1 cellular context compared by ENCODE assay signal in the genomic region with DNA sequence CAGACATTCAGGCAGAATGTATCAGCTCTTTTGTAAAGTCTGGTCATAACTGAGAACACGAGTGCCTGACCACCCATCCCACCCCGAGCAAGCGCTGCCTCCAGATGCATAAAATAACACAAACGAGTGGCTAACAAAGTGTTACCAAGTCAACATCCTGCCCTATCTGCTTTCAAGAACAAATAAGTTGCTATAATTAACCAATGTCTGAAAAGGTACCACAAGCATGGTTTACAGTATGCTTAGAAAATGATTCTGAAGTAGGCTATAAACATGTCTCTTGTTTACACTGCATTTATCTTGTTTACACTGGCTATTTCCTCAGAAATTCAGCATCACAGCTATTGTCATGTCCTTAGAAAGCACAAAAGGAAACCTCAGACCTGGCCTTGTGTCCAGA.
TF ChIP-seq lines count a peak whose summit lies in the region.

No MANE protein-coding gene starts in this region.

TF ChIP-seq in HepG2, 621 proteins besides CTCF, POLR2A, EP300 and RAD21 (continued from another document and continues in another):
- TF ChIP-seq, protein P1, sequence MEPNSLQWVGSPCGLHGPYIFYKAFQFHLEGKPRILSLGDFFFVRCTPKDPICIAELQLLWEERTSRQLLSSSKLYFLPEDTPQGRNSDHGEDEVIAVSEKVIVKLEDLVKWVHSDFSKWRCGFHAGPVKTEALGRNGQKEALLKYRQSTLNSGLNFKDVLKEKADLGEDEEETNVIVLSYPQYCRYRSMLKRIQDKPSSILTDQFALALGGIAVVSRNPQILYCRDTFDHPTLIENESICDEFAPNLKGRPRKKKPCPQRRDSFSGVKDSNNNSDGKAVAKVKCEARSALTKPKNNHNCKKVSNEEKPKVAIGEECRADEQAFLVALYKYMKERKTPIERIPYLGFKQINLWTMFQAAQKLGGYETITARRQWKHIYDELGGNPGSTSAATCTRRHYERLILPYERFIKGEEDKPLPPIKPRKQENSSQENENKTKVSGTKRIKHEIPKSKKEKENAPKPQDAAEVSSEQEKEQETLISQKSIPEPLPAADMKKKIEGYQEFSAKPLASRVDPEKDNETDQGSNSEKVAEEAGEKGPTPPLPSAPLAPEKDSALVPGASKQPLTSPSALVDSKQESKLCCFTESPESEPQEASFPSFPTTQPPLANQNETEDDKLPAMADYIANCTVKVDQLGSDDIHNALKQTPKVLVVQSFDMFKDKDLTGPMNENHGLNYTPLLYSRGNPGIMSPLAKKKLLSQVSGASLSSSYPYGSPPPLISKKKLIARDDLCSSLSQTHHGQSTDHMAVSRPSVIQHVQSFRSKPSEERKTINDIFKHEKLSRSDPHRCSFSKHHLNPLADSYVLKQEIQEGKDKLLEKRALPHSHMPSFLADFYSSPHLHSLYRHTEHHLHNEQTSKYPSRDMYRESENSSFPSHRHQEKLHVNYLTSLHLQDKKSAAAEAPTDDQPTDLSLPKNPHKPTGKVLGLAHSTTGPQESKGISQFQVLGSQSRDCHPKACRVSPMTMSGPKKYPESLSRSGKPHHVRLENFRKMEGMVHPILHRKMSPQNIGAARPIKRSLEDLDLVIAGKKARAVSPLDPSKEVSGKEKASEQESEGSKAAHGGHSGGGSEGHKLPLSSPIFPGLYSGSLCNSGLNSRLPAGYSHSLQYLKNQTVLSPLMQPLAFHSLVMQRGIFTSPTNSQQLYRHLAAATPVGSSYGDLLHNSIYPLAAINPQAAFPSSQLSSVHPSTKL (CRISPR knock-in tag; IDR thresholded peaks at IDR 0.05): peak; percentile 88
- TF ChIP-seq ZFY (CRISPR knock-in tag; IDR thresholded peaks at IDR 0.05) (no peak), HMG20B (CRISPR knock-in tag; conservative IDR thresholded peaks at IDR 0.05) (0 out of 2 replicates have a peak, but pooled peaks have one; percentile 40), CREM (IDR thresholded peaks at IDR 0.05) (peak; percentile 45; the same call in 1 of the 2 replicates), CREM (CRISPR knock-in tag; IDR thresholded peaks at IDR 0.05) (no peak), ZMYM2 (CRISPR knock-in tag; IDR thresholded peaks at IDR 0.05) (no peak), FLYWCH1 (CRISPR knock-in tag; IDR thresholded peaks at IDR 0.05) (no peak), PAX8 (CRISPR knock-in tag; IDR thresholded peaks at IDR 0.05; ENCODE audit: borderline replicate concordance) (no peak), PAWR (CRISPR knock-in tag; IDR thresholded peaks at IDR 0.05; ENCODE audit: borderline replicate concordance) (no peak), ZNF30 (CRISPR knock-in tag; IDR thresholded peaks at IDR 0.05) (no peak), PPARG (CRISPR knock-in tag; conservative IDR thresholded peaks at IDR 0.05) (0 out of 2 replicates have a peak, but pooled peaks have one; percentile 63), TOE1 (CRISPR knock-in tag; IDR thresholded peaks at IDR 0.05) (no peak), ZNF83 (CRISPR knock-in tag; IDR thresholded peaks at IDR 0.05; ENCODE audit: borderline replicate concordance) (no peak), ZNF263 (CRISPR knock-in tag; IDR thresholded peaks at IDR 0.05) (no peak), NFIC (IDR thresholded peaks at IDR 0.05; ENCODE audit: low read length) (peak; percentile 77; the same call in 1 of the 2 replicates), THAP11 (CRISPR knock-in tag; IDR thresholded peaks at IDR 0.05) (peak; percentile 46; the same call in 1 of the 2 replicates), ZNF619 (CRISPR knock-in tag; IDR thresholded peaks at IDR 0.05) (no peak), CBX5 (CRISPR knock-in tag; IDR thresholded peaks at IDR 0.05; ENCODE audit: borderline replicate concordance) (no peak), NFRKB (IDR thresholded peaks at IDR 0.05) (no peak), NCOA2 (CRISPR knock-in tag; IDR thresholded peaks at IDR 0.05) (peak; percentile 75), ZNF235 (CRISPR knock-in tag; IDR thresholded peaks at IDR 0.05; ENCODE audit: borderline replicate concordance) (no peak), NKX3-1 (CRISPR knock-in tag; IDR thresholded peaks at IDR 0.05) (peak; percentile 48; the same call in 1 of the 2 replicates), ISL2 (CRISPR knock-in tag; IDR thresholded peaks at IDR 0.05) (peak; percentile 78), ZSCAN29 (CRISPR knock-in tag; conservative IDR thresholded peaks at IDR 0.05) (no peak), DNMT3B (CRISPR knock-in tag; conservative IDR thresholded peaks at IDR 0.05) (no peak), MAF1 (CRISPR knock-in tag; IDR thresholded peaks at IDR 0.05; ENCODE audit: borderline replicate concordance) (no peak), GABPA (IDR thresholded peaks at IDR 0.05; ENCODE audit: low read depth, low read length) (no peak), GABPA (CRISPR knock-in tag; IDR thresholded peaks at IDR 0.05; ENCODE audit: low read depth) (no peak), NR2F2 (IDR thresholded peaks at IDR 0.05; ENCODE audit: borderline replicate concordance, low read depth) (peak; percentile 54; the same call in 1 of the 2 replicates), FOSL2 (CRISPR knock-in tag; IDR thresholded peaks at IDR 0.05) (no peak)
- TF ChIP-seq, protein P2, sequence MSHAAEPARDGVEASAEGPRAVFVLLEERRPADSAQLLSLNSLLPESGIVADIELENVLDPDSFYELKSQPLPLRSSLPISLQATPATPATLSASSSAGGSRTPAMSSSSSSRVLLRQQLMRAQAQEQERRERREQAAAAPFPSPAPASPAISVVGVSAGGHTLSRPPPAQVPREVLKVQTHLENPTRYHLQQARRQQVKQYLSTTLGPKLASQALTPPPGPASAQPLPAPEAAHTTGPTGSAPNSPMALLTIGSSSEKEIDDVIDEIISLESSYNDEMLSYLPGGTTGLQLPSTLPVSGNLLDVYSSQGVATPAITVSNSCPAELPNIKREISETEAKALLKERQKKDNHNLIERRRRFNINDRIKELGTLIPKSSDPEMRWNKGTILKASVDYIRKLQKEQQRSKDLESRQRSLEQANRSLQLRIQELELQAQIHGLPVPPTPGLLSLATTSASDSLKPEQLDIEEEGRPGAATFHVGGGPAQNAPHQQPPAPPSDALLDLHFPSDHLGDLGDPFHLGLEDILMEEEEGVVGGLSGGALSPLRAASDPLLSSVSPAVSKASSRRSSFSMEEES (CRISPR knock-in tag; IDR thresholded peaks at IDR 0.05): no peak
- TF ChIP-seq, protein P3, sequence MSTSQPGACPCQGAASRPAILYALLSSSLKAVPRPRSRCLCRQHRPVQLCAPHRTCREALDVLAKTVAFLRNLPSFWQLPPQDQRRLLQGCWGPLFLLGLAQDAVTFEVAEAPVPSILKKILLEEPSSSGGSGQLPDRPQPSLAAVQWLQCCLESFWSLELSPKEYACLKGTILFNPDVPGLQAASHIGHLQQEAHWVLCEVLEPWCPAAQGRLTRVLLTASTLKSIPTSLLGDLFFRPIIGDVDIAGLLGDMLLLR (CRISPR knock-in tag; IDR thresholded peaks at IDR 0.05): no peak
- TF ChIP-seq, protein P4, sequence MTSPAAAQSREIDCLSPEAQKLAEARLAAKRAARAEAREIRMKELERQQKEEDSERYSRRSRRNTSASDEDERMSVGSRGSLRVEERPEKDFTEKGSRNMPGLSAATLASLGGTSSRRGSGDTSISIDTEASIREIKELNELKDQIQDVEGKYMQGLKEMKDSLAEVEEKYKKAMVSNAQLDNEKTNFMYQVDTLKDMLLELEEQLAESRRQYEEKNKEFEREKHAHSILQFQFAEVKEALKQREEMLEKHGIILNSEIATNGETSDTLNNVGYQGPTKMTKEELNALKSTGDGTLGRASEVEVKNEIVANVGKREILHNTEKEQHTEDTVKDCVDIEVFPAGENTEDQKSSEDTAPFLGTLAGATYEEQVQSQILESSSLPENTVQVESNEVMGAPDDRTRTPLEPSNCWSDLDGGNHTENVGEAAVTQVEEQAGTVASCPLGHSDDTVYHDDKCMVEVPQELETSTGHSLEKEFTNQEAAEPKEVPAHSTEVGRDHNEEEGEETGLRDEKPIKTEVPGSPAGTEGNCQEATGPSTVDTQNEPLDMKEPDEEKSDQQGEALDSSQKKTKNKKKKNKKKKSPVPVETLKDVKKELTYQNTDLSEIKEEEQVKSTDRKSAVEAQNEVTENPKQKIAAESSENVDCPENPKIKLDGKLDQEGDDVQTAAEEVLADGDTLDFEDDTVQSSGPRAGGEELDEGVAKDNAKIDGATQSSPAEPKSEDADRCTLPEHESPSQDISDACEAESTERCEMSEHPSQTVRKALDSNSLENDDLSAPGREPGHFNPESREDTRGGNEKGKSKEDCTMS (CRISPR knock-in tag; conservative IDR thresholded peaks at IDR 0.05): no peak
- TF ChIP-seq, protein P5, sequence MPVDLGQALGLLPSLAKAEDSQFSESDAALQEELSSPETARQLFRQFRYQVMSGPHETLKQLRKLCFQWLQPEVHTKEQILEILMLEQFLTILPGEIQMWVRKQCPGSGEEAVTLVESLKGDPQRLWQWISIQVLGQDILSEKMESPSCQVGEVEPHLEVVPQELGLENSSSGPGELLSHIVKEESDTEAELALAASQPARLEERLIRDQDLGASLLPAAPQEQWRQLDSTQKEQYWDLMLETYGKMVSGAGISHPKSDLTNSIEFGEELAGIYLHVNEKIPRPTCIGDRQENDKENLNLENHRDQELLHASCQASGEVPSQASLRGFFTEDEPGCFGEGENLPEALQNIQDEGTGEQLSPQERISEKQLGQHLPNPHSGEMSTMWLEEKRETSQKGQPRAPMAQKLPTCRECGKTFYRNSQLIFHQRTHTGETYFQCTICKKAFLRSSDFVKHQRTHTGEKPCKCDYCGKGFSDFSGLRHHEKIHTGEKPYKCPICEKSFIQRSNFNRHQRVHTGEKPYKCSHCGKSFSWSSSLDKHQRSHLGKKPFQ (CRISPR knock-in tag; IDR thresholded peaks at IDR 0.05; ENCODE audit: insufficient replicate concordance): no peak
- TF ChIP-seq, protein P6, sequence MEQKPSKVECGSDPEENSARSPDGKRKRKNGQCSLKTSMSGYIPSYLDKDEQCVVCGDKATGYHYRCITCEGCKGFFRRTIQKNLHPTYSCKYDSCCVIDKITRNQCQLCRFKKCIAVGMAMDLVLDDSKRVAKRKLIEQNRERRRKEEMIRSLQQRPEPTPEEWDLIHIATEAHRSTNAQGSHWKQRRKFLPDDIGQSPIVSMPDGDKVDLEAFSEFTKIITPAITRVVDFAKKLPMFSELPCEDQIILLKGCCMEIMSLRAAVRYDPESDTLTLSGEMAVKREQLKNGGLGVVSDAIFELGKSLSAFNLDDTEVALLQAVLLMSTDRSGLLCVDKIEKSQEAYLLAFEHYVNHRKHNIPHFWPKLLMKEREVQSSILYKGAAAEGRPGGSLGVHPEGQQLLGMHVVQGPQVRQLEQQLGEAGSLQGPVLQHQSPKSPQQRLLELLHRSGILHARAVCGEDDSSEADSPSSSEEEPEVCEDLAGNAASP (CRISPR knock-in tag; IDR thresholded peaks at IDR 0.05; ENCODE audit: borderline replicate concordance): peak; percentile 49; the same call in 1 of the 2 replicates
- TF ChIP-seq, protein P7, sequence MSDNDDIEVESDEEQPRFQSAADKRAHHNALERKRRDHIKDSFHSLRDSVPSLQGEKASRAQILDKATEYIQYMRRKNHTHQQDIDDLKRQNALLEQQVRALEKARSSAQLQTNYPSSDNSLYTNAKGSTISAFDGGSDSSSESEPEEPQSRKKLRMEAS (IDR thresholded peaks at IDR 0.05): peak; percentile 16; the same call in 1 of the 2 replicates
- TF ChIP-seq, protein P8, sequence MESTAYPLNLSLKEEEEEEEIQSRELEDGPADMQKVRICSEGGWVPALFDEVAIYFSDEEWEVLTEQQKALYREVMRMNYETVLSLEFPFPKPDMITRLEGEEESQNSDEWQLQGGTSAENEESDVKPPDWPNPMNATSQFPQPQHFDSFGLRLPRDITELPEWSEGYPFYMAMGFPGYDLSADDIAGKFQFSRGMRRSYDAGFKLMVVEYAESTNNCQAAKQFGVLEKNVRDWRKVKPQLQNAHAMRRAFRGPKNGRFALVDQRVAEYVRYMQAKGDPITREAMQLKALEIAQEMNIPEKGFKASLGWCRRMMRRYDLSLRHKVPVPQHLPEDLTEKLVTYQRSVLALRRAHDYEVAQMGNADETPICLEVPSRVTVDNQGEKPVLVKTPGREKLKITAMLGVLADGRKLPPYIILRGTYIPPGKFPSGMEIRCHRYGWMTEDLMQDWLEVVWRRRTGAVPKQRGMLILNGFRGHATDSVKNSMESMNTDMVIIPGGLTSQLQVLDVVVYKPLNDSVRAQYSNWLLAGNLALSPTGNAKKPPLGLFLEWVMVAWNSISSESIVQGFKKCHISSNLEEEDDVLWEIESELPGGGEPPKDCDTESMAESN (CRISPR knock-in tag; conservative IDR thresholded peaks at IDR 0.05): no peak
- TF ChIP-seq, protein P9, sequence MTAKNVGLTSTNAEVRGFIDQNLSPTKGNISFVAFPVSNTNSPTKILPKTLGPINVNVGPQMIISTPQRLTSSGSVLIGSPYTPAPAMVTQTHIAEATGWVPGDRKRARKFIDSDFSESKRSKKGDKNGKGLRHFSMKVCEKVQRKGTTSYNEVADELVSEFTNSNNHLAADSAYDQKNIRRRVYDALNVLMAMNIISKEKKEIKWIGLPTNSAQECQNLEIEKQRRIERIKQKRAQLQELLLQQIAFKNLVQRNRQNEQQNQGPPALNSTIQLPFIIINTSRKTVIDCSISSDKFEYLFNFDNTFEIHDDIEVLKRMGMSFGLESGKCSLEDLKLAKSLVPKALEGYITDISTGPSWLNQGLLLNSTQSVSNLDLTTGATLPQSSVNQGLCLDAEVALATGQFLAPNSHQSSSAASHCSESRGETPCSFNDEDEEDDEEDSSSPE (CRISPR knock-in tag; IDR thresholded peaks at IDR 0.05): no peak
- TF ChIP-seq, protein P10, sequence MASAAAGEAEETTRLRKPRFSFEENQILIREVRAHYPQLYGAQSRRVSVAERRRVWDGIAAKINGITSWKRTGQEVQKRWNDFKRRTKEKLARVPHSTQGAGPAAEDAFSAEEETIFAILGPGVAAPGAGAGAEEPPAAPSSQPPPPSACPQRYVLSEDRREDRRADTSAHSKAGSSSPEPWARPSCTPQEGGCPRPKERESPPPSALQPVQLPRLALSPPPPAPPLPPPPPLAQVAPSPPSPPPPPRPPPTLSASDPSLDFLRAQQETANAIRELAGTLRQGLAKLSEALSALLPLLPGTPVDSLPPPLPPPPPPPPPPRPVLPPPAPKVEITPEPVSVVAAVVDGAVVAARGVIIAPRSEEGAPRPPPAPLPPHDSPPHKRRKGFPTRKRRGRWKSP (CRISPR knock-in tag; IDR thresholded peaks at IDR 0.05): 0 out of 2 replicates have a peak, but pooled peaks have one; percentile 25
- TF ChIP-seq, protein P11, sequence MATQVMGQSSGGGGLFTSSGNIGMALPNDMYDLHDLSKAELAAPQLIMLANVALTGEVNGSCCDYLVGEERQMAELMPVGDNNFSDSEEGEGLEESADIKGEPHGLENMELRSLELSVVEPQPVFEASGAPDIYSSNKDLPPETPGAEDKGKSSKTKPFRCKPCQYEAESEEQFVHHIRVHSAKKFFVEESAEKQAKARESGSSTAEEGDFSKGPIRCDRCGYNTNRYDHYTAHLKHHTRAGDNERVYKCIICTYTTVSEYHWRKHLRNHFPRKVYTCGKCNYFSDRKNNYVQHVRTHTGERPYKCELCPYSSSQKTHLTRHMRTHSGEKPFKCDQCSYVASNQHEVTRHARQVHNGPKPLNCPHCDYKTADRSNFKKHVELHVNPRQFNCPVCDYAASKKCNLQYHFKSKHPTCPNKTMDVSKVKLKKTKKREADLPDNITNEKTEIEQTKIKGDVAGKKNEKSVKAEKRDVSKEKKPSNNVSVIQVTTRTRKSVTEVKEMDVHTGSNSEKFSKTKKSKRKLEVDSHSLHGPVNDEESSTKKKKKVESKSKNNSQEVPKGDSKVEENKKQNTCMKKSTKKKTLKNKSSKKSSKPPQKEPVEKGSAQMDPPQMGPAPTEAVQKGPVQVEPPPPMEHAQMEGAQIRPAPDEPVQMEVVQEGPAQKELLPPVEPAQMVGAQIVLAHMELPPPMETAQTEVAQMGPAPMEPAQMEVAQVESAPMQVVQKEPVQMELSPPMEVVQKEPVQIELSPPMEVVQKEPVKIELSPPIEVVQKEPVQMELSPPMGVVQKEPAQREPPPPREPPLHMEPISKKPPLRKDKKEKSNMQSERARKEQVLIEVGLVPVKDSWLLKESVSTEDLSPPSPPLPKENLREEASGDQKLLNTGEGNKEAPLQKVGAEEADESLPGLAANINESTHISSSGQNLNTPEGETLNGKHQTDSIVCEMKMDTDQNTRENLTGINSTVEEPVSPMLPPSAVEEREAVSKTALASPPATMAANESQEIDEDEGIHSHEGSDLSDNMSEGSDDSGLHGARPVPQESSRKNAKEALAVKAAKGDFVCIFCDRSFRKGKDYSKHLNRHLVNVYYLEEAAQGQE (IDR thresholded peaks at IDR 0.05; ENCODE audit: borderline replicate concordance in 1 of 2, low read depth in 1 of 2, low read length in 2 of 2): no peak
